Comparison of ENCODE assay signal across 8 cellular contexts in the genomic region with DNA sequence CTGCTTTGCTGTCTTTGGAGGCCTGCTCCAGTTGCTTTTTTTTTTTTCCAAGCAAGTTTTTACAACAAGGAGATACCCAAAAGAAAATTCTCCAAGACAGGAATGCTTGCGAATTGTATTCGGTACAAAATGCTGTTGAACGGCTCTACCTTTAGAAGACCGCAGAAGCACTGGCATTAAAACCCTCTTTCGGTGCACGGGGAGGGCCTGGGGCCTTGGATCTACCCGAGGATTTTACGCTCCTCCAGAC. TPM values are rescaled to one million over a fixed set of nuclear protein-coding genes. Genes with fewer than 3 reads are reported as not detected.
DNase-seq lines count a peak whose midpoint lies in the region; ATAC-seq and TF ChIP-seq lines count a peak whose summit lies in the region.

No MANE protein-coding gene starts in this region.

- H3K27me3 Mint-ChIP-seq in activated T-cell treated with anti-CD3 and anti-CD28 coated beads, Interleukin-2, amount 50 U/mL, for 24 hours: no peaks in the 10 kb centered on the region

- WGBS in adrenal gland, 4 donors: 11 to 26% (median 20%) methylated on average over 6 to 8 of the region's 8 CpGs
- 50 to 54% methylated on average over 8 of the region's 8 CpGs for WGBS in tibial nerve, 2 donors

- H3K4me3 Mint-ChIP-seq in activated T-cell treated with anti-CD3 and anti-CD28 coated beads, Interleukin-2, amount 50 U/mL, for 24 hours: peak overlapping the region; percentile 73

- H3K9me3 Mint-ChIP-seq in activated T-cell treated with anti-CD3 and anti-CD28 coated beads, Interleukin-2, amount 50 U/mL, for 24 hours: no peaks in the 10 kb centered on the region

- no peaks in the 10 kb centered on the region for H3K36me3 ChIP-seq in adrenal gland (replicated peaks in 1 of 2)
- H3K36me3 ChIP-seq in left lung: peaks cover 0 to 8% of the 10 kb centered on the region in 2 donors
- H3K36me3 ChIP-seq in tibial nerve: no peaks in the 10 kb centered on the region

- no peak for TF ChIP-seq EP300 in tibial nerve (IDR thresholded peaks at IDR 0.05)

- peaks cover 26% of the 10 kb centered on the region for H3K36me3 Mint-ChIP-seq in activated T-cell treated with anti-CD3 and anti-CD28 coated beads, Interleukin-2, amount 50 U/mL, for 24 hours (ENCODE audit: low read depth)

- no peak for TF ChIP-seq POLR2A in adrenal gland (IDR thresholded peaks at IDR 0.05)
- no peak for TF ChIP-seq POLR2A in tibial nerve (IDR thresholded peaks at IDR 0.05)

- H3K4me3 ChIP-seq in adrenal gland: peak overlapping the region in 3 of 4 donors; percentile 57 to 98 (median 94)
- peak overlapping the region; percentile 80 to 100 for H3K4me3 ChIP-seq in left lung
- H3K4me3 ChIP-seq in tibial nerve: peak overlapping the region; percentile 73 to 98 (median 90)

- H3K27me3 ChIP-seq in adrenal gland (no peaks in the 10 kb centered on the region), left lung (peaks cover 0 to 14% of the 10 kb centered on the region in 2 donors), tibial nerve (no peaks in the 10 kb centered on the region)

- ATAC-seq in left lung (no peak), HG03378 (IDR thresholded peaks at IDR 0.05; ENCODE audit: unreplicated experiment) (no peak)

- intact Hi-C loops in adrenal gland (cut with DNase I) (no loop called here), left lung (cut with DNase I) (no loop called here)

- peak overlapping the region in 3 of 5 donors; percentile 33 to 92 (median 88) for H3K27ac ChIP-seq in adrenal gland
- peak overlapping the region; percentile 78 to 91 for H3K27ac ChIP-seq in left lung
- H3K27ac ChIP-seq in tibial nerve: peak overlapping the region in 3 of 4 donors; percentile 78 to 91 (median 90)

- peaks cover 34% of the 10 kb centered on the region for H3K4me1 Mint-ChIP-seq in activated T-cell treated with anti-CD3 and anti-CD28 coated beads, Interleukin-2, amount 50 U/mL, for 24 hours (ENCODE audit: low read depth)

- H3K4me1 ChIP-seq in adrenal gland (replicated peaks in 1 of 2): peaks cover 24 to 37% of the 10 kb centered on the region in 2 donors
- H3K4me1 ChIP-seq in left lung: peaks cover 19 to 45% of the 10 kb centered on the region in 2 donors
- H3K4me1 ChIP-seq in tibial nerve: peaks cover 0 to 37% (median 7%) of the 10 kb centered on the region in 4 donors

- no peak for DNase-seq in activated T-cell treated with anti-CD3 and anti-CD28 coated beads, Interleukin-2, amount 50 U/mL, for 24 hours
- DNase-seq in activated T-cell treated with anti-CD3 and anti-CD28 coated beads, Interleukin-2, amount 50 U/mL, for 48 hours: no peak
- DNase-seq in adrenal gland (no peak), left lung (no peak), tibial nerve (ENCODE audit: low spot score in 2 of 2) (no peak), HuH-7 (ENCODE audit: low spot score) (no peak)
- no peak for DNase-seq in stimulated activated naive CD4-positive, alpha-beta T cell treated with Interleukin-2 at 50 U/mL for 16 hours (lab: John Stamatoyannopoulos, UW)

- H3K9me3 ChIP-seq in adrenal gland (replicated peaks in 1 of 3): no peaks in the 10 kb centered on the region
- no peaks in the 10 kb centered on the region for H3K9me3 ChIP-seq in left lung
- H3K9me3 ChIP-seq in tibial nerve: no peaks in the 10 kb centered on the region

- TF ChIP-seq CTCF in adrenal gland (IDR thresholded peaks at IDR 0.05) (no peak), left lung (IDR thresholded peaks at IDR 0.05) (no peak), tibial nerve (IDR thresholded peaks at IDR 0.05) (no peak)

- peak overlapping the region; percentile 71 for H3K27ac Mint-ChIP-seq in activated T-cell treated with anti-CD3 and anti-CD28 coated beads, Interleukin-2, amount 50 U/mL, for 24 hours

RNA-seq across cellular contexts. Expression of gene HELZ, which starts 1.3 kb away (rescaled TPM):
- total RNA-seq in adrenal gland: 10 to 100 TPM; 28.1 to 88.0 (median 53.2) TPM
- polyA plus RNA-seq in adrenal gland: 10 to 100 TPM in 1 of 3 donors, 1 to 10 TPM in 2; 3.1 to 20.5 (median 7.2) TPM
- total RNA-seq in left lung: 10 to 100 TPM; 60.2 to 64.6 TPM
- total RNA-seq in tibial nerve: 10 to 100 TPM; 47.3 to 95.4 (median 61.3) TPM
